ENCODE assay signal across 8 cellular contexts in the genomic region with DNA sequence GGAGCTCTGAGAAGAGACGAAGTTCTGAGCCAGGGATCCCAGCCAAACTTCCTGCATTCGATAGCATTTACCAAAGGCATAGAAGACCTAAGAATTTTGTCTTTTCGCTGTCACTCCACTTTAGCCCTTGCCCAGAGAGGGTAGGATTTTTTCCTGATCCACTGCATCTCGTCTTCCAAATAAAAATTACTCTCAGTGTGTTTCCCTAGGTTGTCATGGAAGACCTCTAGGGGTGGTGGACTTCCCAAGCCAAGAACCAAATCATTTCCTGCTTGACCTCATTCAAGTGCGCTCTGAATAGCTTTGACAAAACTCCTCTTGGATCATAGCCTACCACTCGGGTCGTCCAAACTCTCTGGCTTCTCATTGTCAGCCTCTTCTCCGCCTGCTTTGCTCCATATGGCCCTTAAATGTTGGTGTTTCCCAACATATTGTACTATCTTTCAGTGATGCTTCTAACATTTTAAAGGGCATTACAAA. TPM values are rescaled to one million over a fixed set of nuclear protein-coding genes. Genes with fewer than 3 reads are reported as not detected.
DNase-seq lines count a peak whose midpoint lies in the region; ATAC-seq lines count a peak whose summit lies in the region.

No MANE protein-coding gene starts in this region.

- H3K27me3 ChIP-seq in CD8-positive, alpha-beta memory T cell (ENCODE audit: insufficient read depth, low read length, poor library complexity, severe bottlenecking) = no peaks in the 10 kb centered on the region
- H3K27me3 ChIP-seq in duodenal mucosa (ENCODE audit: control insufficient read depth in 1 of 2, insufficient read depth in 2 of 2, low read length in 2 of 2) = no peaks in the 10 kb centered on the region
- H3K27me3 ChIP-seq in naive thymus-derived CD4-positive, alpha-beta T cell (ENCODE audit: control insufficient read depth in 2 of 2, insufficient read depth in 2 of 2, low read length in 2 of 2) = no peaks in the 10 kb centered on the region

- POLR2A ChIA-PET in CD8-positive, alpha-beta memory T cell (lab: Charles Lee) = interaction anchor here (0.9 to 3.7 kb wide), 4 partner anchors 16 to 315 kb away, joined by 3 to 42 read pairs (median 9); a partner anchor contains a TSS
- POLR2A ChIA-PET in naive thymus-derived CD4-positive, alpha-beta T cell (lab: Charles Lee) = interaction anchor here (1.0 to 5.1 kb wide), 10 partner anchors 9 to 1116 kb away, joined by 3 to 63 read pairs (median 6); a partner anchor contains a TSS

- peaks cover 21% of the 10 kb centered on the region for H3K4me1 ChIP-seq in CD8-positive, alpha-beta memory T cell (ENCODE audit: insufficient read depth, low read length)
- peaks cover 23 to 26% of the 10 kb centered on the region in 2 donors for H3K4me1 ChIP-seq in duodenal mucosa (ENCODE audit: control insufficient read depth in 1 of 2, insufficient read depth in 2 of 2, low read length in 2 of 2)
- H3K4me1 ChIP-seq in naive thymus-derived CD4-positive, alpha-beta T cell (ENCODE audit: control insufficient read depth in 2 of 2, insufficient read depth in 2 of 2, low read length in 2 of 2) = peaks cover 14 to 16% of the 10 kb centered on the region in 2 donors

- H3K36me3 ChIP-seq in CD8-positive, alpha-beta memory T cell (ENCODE audit: insufficient read depth, low read length) = peaks cover 10% of the 10 kb centered on the region
- H3K36me3 ChIP-seq in duodenal mucosa (ENCODE audit: control insufficient read depth in 1 of 2, insufficient read depth in 2 of 2, low read length in 2 of 2) = peaks cover 0 to 19% of the 10 kb centered on the region in 2 donors
- peaks cover 3 to 21% (median 4%) of the 10 kb centered on the region in 3 experiments for H3K36me3 ChIP-seq in naive thymus-derived CD4-positive, alpha-beta T cell (ENCODE audit: control insufficient read depth in 2 of 3, insufficient read depth in 3 of 3, low read length in 3 of 3)

- CTCF ChIA-PET in CD8-positive, alpha-beta memory T cell (lab: Charles Lee) = interaction anchor here (0.6 to 7.7 kb wide), 27 partner anchors 8 to 324 kb away, joined by 3 to 114 read pairs (median 4); a partner anchor contains a TSS
- CTCF ChIA-PET in naive thymus-derived CD4-positive, alpha-beta T cell (lab: Charles Lee) = interaction anchor here (1.0 to 12.6 kb wide), 12 partner anchors 12 to 329 kb away, joined by 3 to 163 read pairs (median 7); a partner anchor contains a TSS

- peaks cover 4 to 43% (median 24%) of the 10 kb centered on the region in 3 donors for H3K36me3 Mint-ChIP-seq in CD8-positive, alpha-beta memory T cell
- peaks cover 7 to 32% (median 22%) of the 10 kb centered on the region in 5 donors for H3K36me3 Mint-ChIP-seq in naive thymus-derived CD4-positive, alpha-beta T cell

- peak overlapping the region; percentile 97 to 100 (median 98) for H3K4me3 Mint-ChIP-seq in CD8-positive, alpha-beta memory T cell
- peak overlapping the region; percentile 93 to 99 (median 98) for H3K4me3 Mint-ChIP-seq in naive thymus-derived CD4-positive, alpha-beta T cell

- no peak for DNase-seq in CD8-positive, alpha-beta memory T cell
- peak; percentile 34 for DNase-seq in NCI-H2029 (lab: John Stamatoyannopoulos, UW)
- no peak for DNase-seq in naive thymus-derived CD4-positive, alpha-beta T cell
- DNase-seq in cerebellar nuclear complex (lab: John Stamatoyannopoulos, UW) = no peak
- DNase-seq in central memory CD4-positive, alpha-beta T cell = no peak

- H3K9me3 Mint-ChIP-seq in CD8-positive, alpha-beta memory T cell = no peaks in the 10 kb centered on the region
- H3K9me3 Mint-ChIP-seq in naive thymus-derived CD4-positive, alpha-beta T cell = peaks cover 0 to 2% (median 0%) of the 10 kb centered on the region in 11 donors

- H3K9me3 ChIP-seq in CD8-positive, alpha-beta memory T cell (ENCODE audit: low read length) = no peaks in the 10 kb centered on the region
- no peaks in the 10 kb centered on the region for H3K9me3 ChIP-seq in duodenal mucosa (ENCODE audit: control insufficient read depth in 1 of 2, low read length in 2 of 2)
- no peaks in the 10 kb centered on the region for H3K9me3 ChIP-seq in naive thymus-derived CD4-positive, alpha-beta T cell (ENCODE audit: control insufficient read depth in 2 of 3, low read length in 3 of 3)

- peak overlapping the region; percentile 79 to 99 (median 88) for H3K27ac Mint-ChIP-seq in CD8-positive, alpha-beta memory T cell
- peak overlapping the region in 8 of 9 donors; percentile 74 to 98 (median 95) for H3K27ac Mint-ChIP-seq in naive thymus-derived CD4-positive, alpha-beta T cell

- no peaks in the 10 kb centered on the region for H3K27me3 Mint-ChIP-seq in CD8-positive, alpha-beta memory T cell
- no peaks in the 10 kb centered on the region for H3K27me3 Mint-ChIP-seq in naive thymus-derived CD4-positive, alpha-beta T cell

- peak overlapping the region; percentile 43 to 80 for H3K9ac ChIP-seq in duodenal mucosa (ENCODE audit: low read depth in 1 of 2, low read length in 2 of 2)

- intact Hi-C loops in naive thymus-derived CD4-positive, alpha-beta T cell (cut with micrococcal nuclease) = loop anchor here (1.0 to 10.0 kb wide), 22 partner anchors 16 to 1115 kb away; a partner anchor contains a TSS

- peak overlapping the region; percentile 90 for H3K4me3 ChIP-seq in CD8-positive, alpha-beta memory T cell (ENCODE audit: low read length)
- H3K4me3 ChIP-seq in duodenal mucosa (ENCODE audit: low read depth in 1 of 2, low read length in 2 of 2) = peak overlapping the region; percentile 80 to 93
- peak overlapping the region; percentile 40 for H3K4me3 ChIP-seq in naive thymus-derived CD4-positive, alpha-beta T cell (ENCODE audit: low read length)

- H3K4me1 Mint-ChIP-seq in CD8-positive, alpha-beta memory T cell = peaks cover 30 to 51% (median 42%) of the 10 kb centered on the region in 3 donors
- peaks cover 19 to 46% (median 43%) of the 10 kb centered on the region in 7 donors for H3K4me1 Mint-ChIP-seq in naive thymus-derived CD4-positive, alpha-beta T cell

- no peak for ATAC-seq in naive thymus-derived CD4-positive, alpha-beta T cell
- no peak for ATAC-seq in GM18867 (IDR thresholded peaks at IDR 0.05; ENCODE audit: unreplicated experiment)
- no peak for ATAC-seq in GM21723 (IDR thresholded peaks at IDR 0.05; ENCODE audit: unreplicated experiment)

- no peak overlapping the region for H3K27ac ChIP-seq in CD8-positive, alpha-beta memory T cell (ENCODE audit: low read depth, low read length)
- peak overlapping the region; percentile 57 for H3K27ac ChIP-seq in duodenal mucosa (ENCODE audit: low read depth, low read length)
- H3K27ac ChIP-seq in naive thymus-derived CD4-positive, alpha-beta T cell (ENCODE audit: low read depth, low read length) = no peak overlapping the region

RNA-seq across cellular contexts. Expression of a gene that starts 0.4 kb away (rescaled TPM):
- total RNA-seq in CD8-positive, alpha-beta memory T cell = 10 to 100 TPM; 27.7 to 29.3 TPM
- polyA plus RNA-seq in CD8-positive, alpha-beta memory T cell = 22.1 TPM
- 10 to 100 TPM; 25.7 to 55.4 (median 46.1) TPM for total RNA-seq in naive thymus-derived CD4-positive, alpha-beta T cell
- polyA plus RNA-seq in naive thymus-derived CD4-positive, alpha-beta T cell = 10 to 100 TPM; 26.4 to 28.0 TPM

RNA-seq across cellular contexts. Expression of a gene that starts 16.5 kb away (rescaled TPM):
- 10 to 100 TPM; 21.9 to 27.1 TPM for total RNA-seq in CD8-positive, alpha-beta memory T cell
- 21.6 TPM for polyA plus RNA-seq in CD8-positive, alpha-beta memory T cell
- total RNA-seq in naive thymus-derived CD4-positive, alpha-beta T cell = 10 to 100 TPM; 30.4 to 53.0 (median 35.4) TPM
- polyA plus RNA-seq in naive thymus-derived CD4-positive, alpha-beta T cell = 10 to 100 TPM; 17.4 to 19.4 TPM

RNA-seq across cellular contexts. Expression of a gene that starts 59.1 kb away (rescaled TPM):
- 1 to 10 TPM; 2.8 to 3.3 TPM for total RNA-seq in CD8-positive, alpha-beta memory T cell
- polyA plus RNA-seq in CD8-positive, alpha-beta memory T cell = 1.7 TPM
- total RNA-seq in naive thymus-derived CD4-positive, alpha-beta T cell = 1 to 10 TPM; 1.2 to 9.1 (median 8.4) TPM
- polyA plus RNA-seq in naive thymus-derived CD4-positive, alpha-beta T cell = 1 to 10 TPM; 3.5 to 5.7 TPM

Comparison
In these comparisons a context has a peak if more than half of its experiments do, and no peak if none do; other contexts are left out.
1. H3K4me3 ChIP-seq: peak in every context shown above with its lines; median percentile 90 in CD8-positive, alpha-beta memory T cell; 86 in duodenal mucosa; 40 in naive thymus-derived CD4-positive, alpha-beta T cell.